8 cellular contexts compared by ENCODE assay signal in the genomic region with DNA sequence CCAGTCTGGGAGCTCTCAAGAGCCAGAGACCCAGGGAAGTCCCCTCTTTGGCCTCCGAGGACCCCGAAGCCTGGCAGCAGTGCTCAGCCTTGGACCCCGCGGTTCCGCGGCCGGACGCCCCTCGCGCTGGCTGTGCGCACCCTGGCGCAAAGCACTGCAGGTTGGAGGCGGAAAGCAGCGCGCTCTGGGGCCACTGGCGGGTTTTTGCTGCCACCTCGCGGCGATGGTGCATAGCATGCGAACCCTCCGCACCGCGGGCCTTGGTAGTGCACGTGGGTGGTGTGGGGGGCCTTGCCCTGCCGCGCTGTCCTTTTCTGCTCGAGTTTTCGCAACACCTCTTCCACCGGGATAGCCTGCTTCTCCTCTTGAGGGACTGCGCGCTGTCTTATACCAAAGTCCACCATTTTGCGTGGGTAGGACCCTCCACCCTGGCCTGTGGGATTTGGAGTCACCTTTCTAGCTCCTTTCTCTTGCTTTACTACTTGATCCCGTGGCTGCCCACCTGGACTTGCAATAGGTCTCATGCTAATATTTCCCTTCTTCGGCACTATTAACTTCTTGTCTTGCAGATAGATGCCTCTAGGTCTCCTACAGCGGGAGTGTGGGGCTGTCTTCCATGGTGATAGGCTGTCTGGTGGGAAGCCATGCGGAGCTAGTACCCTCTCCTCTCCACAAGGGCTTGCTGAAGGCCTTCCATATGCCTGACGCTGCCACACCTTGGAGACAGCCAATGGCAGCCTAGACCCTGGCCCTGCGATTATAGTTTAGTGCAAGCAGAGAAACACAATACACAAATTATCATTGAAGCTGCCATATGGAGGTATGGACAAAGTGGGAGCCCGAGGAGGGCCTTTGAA. TPM values are rescaled to one million over a fixed set of nuclear protein-coding genes. Genes with fewer than 3 reads are reported as not detected.
DNase-seq lines count a peak whose midpoint lies in the region; ATAC-seq and TF ChIP-seq lines count a peak whose summit lies in the region.

No MANE protein-coding gene starts in this region.

- H3K27ac ChIP-seq in effector memory CD4-positive, alpha-beta T cell (ENCODE audit: insufficient read depth, low read length, poor library complexity, severe bottlenecking) = no peak overlapping the region

- H3K4me1 Mint-ChIP-seq in mesothelial cell of epicardium = peaks cover 15% of the 10 kb centered on the region

- H3K9me3 Mint-ChIP-seq in mesothelial cell of epicardium = no peaks in the 10 kb centered on the region

- no peaks in the 10 kb centered on the region for H3K9me3 ChIP-seq in effector memory CD4-positive, alpha-beta T cell (ENCODE audit: control insufficient read depth, low read length)

- peak; percentile 65 for ATAC-seq in HG03432 (IDR thresholded peaks at IDR 0.05; ENCODE audit: unreplicated experiment)

- peak; percentile 74 for TF ChIP-seq CTCF in mesothelial cell of epicardium (IDR thresholded peaks at IDR 0.05; ENCODE audit: unreplicated experiment)

- H3K27me3 Mint-ChIP-seq in mesothelial cell of epicardium (ENCODE audit: low read depth) = peaks cover 97% of the 10 kb centered on the region

- no peaks in the 10 kb centered on the region for H3K36me3 Mint-ChIP-seq in mesothelial cell of epicardium

- H3K4me3 ChIP-seq in effector memory CD4-positive, alpha-beta T cell (ENCODE audit: insufficient read depth, low read depth, low read length, poor library complexity, severe bottlenecking) = no peak overlapping the region

- H3K27ac Mint-ChIP-seq in mesothelial cell of epicardium = no peak overlapping the region

- peak; percentile 81 to 90 (median 86) for DNase-seq in NCI-H1417 (lab: John Stamatoyannopoulos, UW)
- no peak for DNase-seq in NCI-H1417 treated with DMSO at 0.1 percent for 48 hours (lab: John Stamatoyannopoulos, UW)
- DNase-seq in NCI-H82 treated with DMSO at 0.1 percent for 48 hours (lab: John Stamatoyannopoulos, UW; ENCODE audit: unreplicated experiment) = peak; percentile 45
- DNase-seq in activated CD8-positive, alpha-beta memory T cell treated with anti-CD3 and anti-CD28 coated beads for 24 hours = peak; percentile 94
- peak; percentile 14 to 43 (median 37) for DNase-seq in effector memory CD4-positive, alpha-beta T cell
- DNase-seq in mesothelial cell of epicardium (ENCODE audit: low spot score in 2 of 2, unreplicated experiment in 2 of 2) = peak; percentile 77 to 91
- peak; percentile 48 to 57 for DNase-seq in stimulated activated CD8-positive, alpha-beta memory T cell treated with anti-CD3 and anti-CD28 coated beads, Interleukin-2, amount 100 ng/mL, for 1 hour (ENCODE audit: low read depth in 2 of 2)

- no peaks in the 10 kb centered on the region for H3K36me3 ChIP-seq in effector memory CD4-positive, alpha-beta T cell (ENCODE audit: control insufficient read depth, insufficient read depth, low read length)

- peaks cover 6% of the 10 kb centered on the region for H3K27me3 ChIP-seq in effector memory CD4-positive, alpha-beta T cell (replicated peaks; ENCODE audit: control insufficient read depth, insufficient read depth, low read length, poor library complexity, severe bottlenecking)

- peak overlapping the region; percentile 67 for H3K4me3 Mint-ChIP-seq in mesothelial cell of epicardium

- H3K4me1 ChIP-seq in effector memory CD4-positive, alpha-beta T cell (ENCODE audit: control insufficient read depth, insufficient read depth, low read length, poor library complexity, severe bottlenecking) = peaks cover 12% of the 10 kb centered on the region

RNA-seq across cellular contexts. Expression of gene SIX3, which starts 14.3 kb away (rescaled TPM):
- total RNA-seq in mesothelial cell of epicardium = not detected in 3 replicates

RNA-seq across cellular contexts. Expression of gene SIX2, which starts 53.4 kb away (rescaled TPM):
- 0.11 TPM in 1 of 3 replicates, not detected in the others for total RNA-seq in mesothelial cell of epicardium
